ENCODE assay signal across 6 cellular contexts in genomic region chr2:50781646-50782045, GRCh38.
"Had no signal": no experiment of that assay in that cellular context is flagged by ENCODE, and none has a peak within 500 bp of the region (broad histone marks: within the 10 kb centered on the region; RNA-seq: fewer than 3 reads in every experiment).

No MANE protein-coding gene starts in this region.

- H3K36me3 Mint-ChIP-seq: IgD-negative memory B cell had no signal

- H3K4me3 Mint-ChIP-seq: HFFc6, IgD-negative memory B cell had no signal

- H3K27me3 Mint-ChIP-seq: IgD-negative memory B cell had no signal

- H3K27ac Mint-ChIP-seq: HFFc6, IgD-negative memory B cell had no signal

- DNase-seq: GM23248, GOT3, H7, HFFc6, KBM-7 had no signal

- H3K4me1 Mint-ChIP-seq: IgD-negative memory B cell had no signal
